30 cellular contexts compared by ENCODE assay signal in the genomic region with DNA sequence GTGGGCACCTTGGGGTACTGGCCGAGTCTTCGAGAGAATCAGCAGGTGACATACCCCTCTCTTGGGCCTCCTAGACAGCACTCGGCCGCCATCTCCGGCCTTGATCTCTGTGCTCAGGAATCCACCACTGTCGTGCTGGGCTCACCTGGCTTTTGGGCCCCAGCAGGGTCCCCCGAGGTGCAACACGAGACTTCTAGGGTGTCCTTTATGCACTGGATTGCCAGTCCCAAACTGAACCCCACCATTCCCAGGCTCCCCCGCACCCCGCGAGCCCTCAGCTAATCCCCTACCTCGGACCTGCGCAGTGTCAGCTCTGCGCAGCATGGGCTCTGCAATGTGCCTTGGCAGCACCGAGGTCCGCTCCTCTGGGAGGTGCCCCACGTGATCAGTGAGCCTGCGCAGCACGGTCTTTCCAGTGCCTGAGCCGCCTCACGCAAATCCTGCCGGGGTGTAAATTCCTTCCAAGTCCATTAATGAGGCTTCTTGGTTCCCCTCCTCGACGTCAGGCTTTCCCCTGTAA.
"Had no signal": no experiment of that assay in that cellular context is flagged by ENCODE, and none has a peak within 500 bp of the region (broad histone marks: within the 10 kb centered on the region; RNA-seq: fewer than 3 reads in every experiment).

No MANE protein-coding gene starts in this region.

- H3K9me3 ChIP-seq: thyroid gland had no signal

- H3K27me3 ChIP-seq: gastroesophageal sphincter, hepatocyte, thyroid gland, upper lobe of left lung had no signal

- H3K27ac ChIP-seq: gastroesophageal sphincter, hepatocyte, skin epidermis, thyroid gland, upper lobe of left lung had no signal

- H3K4me1 ChIP-seq: gastroesophageal sphincter, thyroid gland, upper lobe of left lung had no signal

- FAIRE-seq: bronchial epithelial cell, colon had no signal

- H3K4me3 ChIP-seq: gastroesophageal sphincter, hepatocyte, skin epidermis, thyroid gland, upper lobe of left lung had no signal

- H2AFZ ChIP-seq: hepatocyte had no signal

- DNase-seq: activated CD4-positive, alpha-beta memory T cell treated with anti-CD3 and anti-CD28 coated beads, Interleukin-2, amount 10 ng/mL, durations not matched to agents 7 days and 5 days; activated CD4-positive, alpha-beta T cell treated with anti-CD3 and anti-CD28 coated beads for 1 hour; activated CD4-positive, alpha-beta T cell treated with anti-CD3 and anti-CD28 coated beads, Interleukin-2, amount 10 ng/mL, durations not matched to agents 7 days and 5 days; activated naive CD4-positive, alpha-beta T cell; activated T-cell treated with anti-CD3 and anti-CD28 coated beads, Interleukin-2, amount 50 U/mL, for 4 hours; anterior cingulate cortex; effector CD8-positive, alpha-beta T cell; erythroblast; islet precursor cell; left cardiac atrium; midbrain; naive thymus-derived CD4-positive, alpha-beta T cell; nucleus accumbens; stimulated activated CD4-positive, alpha-beta T cell treated with anti-CD3 and anti-CD28 coated beads, Interleukin-1b, Interleukin-23, amount 100 ng/mL, for 48 hours; stimulated activated CD4-positive, alpha-beta T cell treated with anti-CD3 and anti-CD28 coated beads, Interleukin-4, amount 100 ng/mL, for 4 hours; stimulated activated CD8-positive, alpha-beta memory T cell treated with anti-CD3 and anti-CD28 coated beads, Interleukin-4, amount 100 ng/mL, for 48 hours; stimulated activated naive CD8-positive, alpha-beta T cell treated with anti-CD3 and anti-CD28 coated beads, Interleukin-15, amount 100 ng/mL, for 72 hours; substantia nigra; T-helper 2 cell; thyroid gland had no signal

- H3K4me2 ChIP-seq: hepatocyte had no signal

- H3K79me2 ChIP-seq: hepatocyte had no signal

- ATAC-seq: activated naive CD4-positive, alpha-beta T cell treated with anti-CD3 and anti-CD28 coated beads, Interleukin-2, amount 50 U/mL, for 72 hours; activated T-cell treated with anti-CD3 and anti-CD28 coated beads, Interleukin-2, amount 50 U/mL, for 4 hours; activated T-helper 17 cell treated with anti-CD3 and anti-CD28 coated beads, Interleukin-2, amount 50 U/mL, for 72 hours; gastroesophageal sphincter; left cardiac atrium; naive thymus-derived CD4-positive, alpha-beta T cell; sciatic nerve; stimulated activated memory B cell treated with anti-CD40 and anti-IgM and Interleukin-4, amounts not matched to agents 10 μg/mL and 1 μg/mL and 100 μg/mL, for 72 hours; stimulated activated naive CD8-positive, alpha-beta T cell treated with anti-CD3 and anti-CD28 coated beads, Interleukin-15, amount 100 ng/mL, for 72 hours had no signal

- H3K36me3 ChIP-seq: gastroesophageal sphincter, thyroid gland, upper lobe of left lung had no signal
